ENCODE assay signal across 8 cellular contexts in genomic region chr14:101947904-101948665, GRCh38. TPM values are rescaled to one million over a fixed set of nuclear protein-coding genes. Genes with fewer than 3 reads are reported as not detected.
DNase-seq lines count a peak whose midpoint lies in the region; ATAC-seq lines count a peak whose summit lies in the region.

No MANE protein-coding gene starts in this region.

- intact Hi-C loops in dendritic cell treated with granulocyte-macrophage colony-stimulating factor and Interleukin-4, amounts not matched to agents 40 ng/mL and 50 ng/mL, for 4 days (cut with micrococcal nuclease) = loop anchor here (2.0 to 5.0 kb wide), 2 partner anchors 17 to 139 kb away; partner anchors contain the start of genes DYNC1H1 and HSP90AA1

- H3K4me1 Mint-ChIP-seq in dendritic cell treated with granulocyte-macrophage colony-stimulating factor and Interleukin-4, amounts not matched to agents 40 ng/mL and 50 ng/mL, for 4 days (ENCODE audit: low read depth) = peaks cover 26% of the 10 kb centered on the region

- peak; percentile 98 for ATAC-seq in GM19397 (IDR thresholded peaks at IDR 0.05; ENCODE audit: unreplicated experiment)
- ATAC-seq in HG03565 (IDR thresholded peaks at IDR 0.05; ENCODE audit: unreplicated experiment) = peak; percentile 94
- peak; percentile 94 for ATAC-seq in left lobe of liver

- peaks cover 39% of the 10 kb centered on the region for H3K27me3 Mint-ChIP-seq in dendritic cell treated with granulocyte-macrophage colony-stimulating factor and Interleukin-4, amounts not matched to agents 40 ng/mL and 50 ng/mL, for 4 days

- H3K4me3 Mint-ChIP-seq in dendritic cell treated with granulocyte-macrophage colony-stimulating factor and Interleukin-4, amounts not matched to agents 40 ng/mL and 50 ng/mL, for 4 days = peak overlapping the region; percentile 94

- DNase-seq in CD1c-positive myeloid dendritic cell (ENCODE audit: extremely low spot score) (peak; percentile 100), NCI-H748 treated with DMSO at 0.1 percent for 48 hours (lab: John Stamatoyannopoulos, UW) (peak; percentile 99), left lobe of liver (ENCODE audit: low spot score) (peak; percentile 100)
- peak; percentile 99 to 100 for DNase-seq in activated CD4-positive, alpha-beta T cell treated with anti-CD3 and anti-CD28 coated beads, Interleukin-2, amount 50 U/mL, for 4 hours
- peak; percentile 100 for DNase-seq in stimulated activated CD4-positive, alpha-beta T cell treated with anti-CD3 and anti-CD28 coated beads, Interleukin-2, amount 100 ng/mL, for 24 hours

- H3K9me3 Mint-ChIP-seq in dendritic cell treated with granulocyte-macrophage colony-stimulating factor and Interleukin-4, amounts not matched to agents 40 ng/mL and 50 ng/mL, for 4 days = no peaks in the 10 kb centered on the region

- H3K36me3 Mint-ChIP-seq in dendritic cell treated with granulocyte-macrophage colony-stimulating factor and Interleukin-4, amounts not matched to agents 40 ng/mL and 50 ng/mL, for 4 days (ENCODE audit: low read depth) = peaks cover 31% of the 10 kb centered on the region

- H3K27ac Mint-ChIP-seq in dendritic cell treated with granulocyte-macrophage colony-stimulating factor and Interleukin-4, amounts not matched to agents 40 ng/mL and 50 ng/mL, for 4 days = peak overlapping the region; percentile 100

RNA-seq across cellular contexts. Expression of gene DYNC1H1, which starts 16.3 kb away (rescaled TPM):
- total RNA-seq in left lobe of liver = 118 TPM

Comparison
In these comparisons a context has a peak if more than half of its experiments do, and no peak if none do; other contexts are left out.
1. Peak in every context shown above with its lines: DNase-seq and ATAC-seq.